In the genomic region with DNA sequence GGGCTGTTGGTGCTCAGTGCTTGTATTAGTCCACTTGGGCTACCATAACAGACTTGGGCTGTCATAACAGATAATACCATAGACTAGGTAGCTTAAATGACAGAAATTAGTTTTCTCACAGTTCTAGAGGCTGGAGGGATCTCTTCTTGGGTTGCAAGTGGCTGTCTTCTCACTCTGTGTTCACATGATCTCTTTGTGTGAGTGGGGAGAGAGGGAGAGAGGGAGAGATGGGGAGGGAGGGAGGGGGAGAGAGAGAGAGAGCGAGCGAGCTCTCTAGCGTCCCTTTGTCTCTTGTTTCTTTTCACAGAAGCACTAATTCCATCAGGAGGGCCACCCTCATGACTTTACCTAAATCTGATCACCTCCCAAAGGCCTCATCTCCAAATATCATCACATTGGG, we compare ENCODE assay signal across 1 cellular context.
TF ChIP-seq lines count a peak whose summit lies in the region.

No MANE protein-coding gene starts in this region.

TF ChIP-seq in H1, 55 proteins besides CTCF, POLR2A, EP300 and RAD21:
- TF ChIP-seq, protein P1, sequence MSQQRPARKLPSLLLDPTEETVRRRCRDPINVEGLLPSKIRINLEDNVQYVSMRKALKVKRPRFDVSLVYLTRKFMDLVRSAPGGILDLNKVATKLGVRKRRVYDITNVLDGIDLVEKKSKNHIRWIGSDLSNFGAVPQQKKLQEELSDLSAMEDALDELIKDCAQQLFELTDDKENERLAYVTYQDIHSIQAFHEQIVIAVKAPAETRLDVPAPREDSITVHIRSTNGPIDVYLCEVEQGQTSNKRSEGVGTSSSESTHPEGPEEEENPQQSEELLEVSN (IDR thresholded peaks at IDR 0.05) = no peak
- TF ChIP-seq SRF (IDR thresholded peaks at IDR 0.05; ENCODE audit: low read depth, low read length) = no peak
- no peak for TF ChIP-seq HDAC2 (IDR thresholded peaks at IDR 0.05; ENCODE audit: borderline replicate concordance in 1 of 2, low read depth in 2 of 2, low read length in 2 of 2)
